Comparison of ENCODE assay signal across 8 cellular contexts in the genomic region with DNA sequence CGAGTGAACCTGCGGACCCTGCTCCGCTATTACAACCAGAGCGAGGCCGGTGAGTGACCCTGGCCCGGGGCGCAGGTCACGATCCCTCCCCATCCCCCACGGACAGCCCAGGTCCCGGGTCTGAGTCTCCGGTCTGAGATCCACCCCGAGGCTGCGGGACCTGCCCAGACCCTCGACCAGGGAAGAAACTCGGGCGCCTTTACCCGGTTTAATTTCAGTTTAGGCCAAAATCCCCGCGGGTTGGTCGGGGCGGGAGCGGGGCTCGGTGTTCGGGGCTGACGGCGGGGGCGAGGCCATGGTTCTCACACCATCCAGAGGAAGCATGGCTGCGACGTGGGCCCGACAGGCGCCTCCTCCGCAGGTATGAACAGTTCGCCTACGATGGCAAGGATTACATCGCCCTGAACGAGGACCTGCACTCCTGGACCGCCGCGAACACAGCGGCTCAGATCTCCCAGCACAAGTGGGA. TPM values are rescaled to one million over a fixed set of nuclear protein-coding genes. Genes with fewer than 3 reads are reported as not detected.
DNase-seq lines count a peak whose midpoint lies in the region; ATAC-seq and TF ChIP-seq lines count a peak whose summit lies in the region.

No MANE protein-coding gene starts in this region.

- H3K27me3 Mint-ChIP-seq in CD4-positive, alpha-beta memory T cell, result peaks cover 0 to 3% of the 10 kb centered on the region in 2 donors
- peaks cover 13% of the 10 kb centered on the region for H3K27me3 Mint-ChIP-seq in activated CD8-positive, alpha-beta T cell treated with anti-CD3 and anti-CD28 coated beads, Interleukin-2, amount 10 ng/mL, durations not matched to agents 7 days and 5 days (ENCODE audit: low read depth)

- CTCF ChIA-PET in CD4-positive, alpha-beta memory T cell (lab: Charles Lee; ENCODE audit: partially characterized antibody), result no interaction called here
- CTCF ChIA-PET in activated CD8-positive, alpha-beta T cell treated with anti-CD3 and anti-CD28 coated beads, Interleukin-2, amount 10 ng/mL, durations not matched to agents 7 days and 5 days (lab: Charles Lee), result interaction anchor here (1.0 to 1.4 kb wide), 5 partner anchors 22 to 607 kb away, joined by 3 to 9 read pairs (median 3); no protein-coding TSS in a partner anchor

- ATAC-seq in HG03039 (IDR thresholded peaks at IDR 0.05; ENCODE audit: unreplicated experiment), result peak; percentile 8
- peak; percentile 32 for ATAC-seq in activated CD8-positive, alpha-beta T cell treated with anti-CD3 and anti-CD28 coated beads, Interleukin-2, amount 10 ng/mL, durations not matched to agents 7 days and 5 days

- peak overlapping the region; percentile 92 for H3K4me2 ChIP-seq in osteoblast (ENCODE audit: insufficient read depth, low read length)

- no peak for TF ChIP-seq CTCF in fibroblast of pulmonary artery (IDR thresholded peaks at IDR 0.05; ENCODE audit: low read length, missing control alignments)
- TF ChIP-seq CTCF in osteoblast (IDR thresholded peaks at IDR 0.05; ENCODE audit: extremely low read depth, low read depth, low read length), result no peak

- DNase-seq in CD4-positive, alpha-beta memory T cell, result peak in 4 of 5 donors; percentile 4 to 18 (median 17)
- peak; percentile 47 for DNase-seq in activated CD8-positive, alpha-beta T cell treated with anti-CD3 and anti-CD28 coated beads, Interleukin-2, amount 10 ng/mL, durations not matched to agents 7 days and 5 days
- DNase-seq in fibroblast of pulmonary artery (ENCODE audit: low read depth), result no peak
- DNase-seq in osteoblast (ENCODE audit: insufficient read length, low spot score, missing footprints), result peak; percentile 18
- DNase-seq in NCI-H1048 (lab: John Stamatoyannopoulos, UW), result no peak
- DNase-seq in NAMALWA (ENCODE audit: low spot score), result no peak
- no peak for DNase-seq in cerebellum (ENCODE audit: low spot score)

- POLR2A ChIA-PET in CD4-positive, alpha-beta memory T cell (lab: Charles Lee; ENCODE audit: partially characterized antibody), result interaction anchor here (1.4 kb wide), 1 partner anchor 46 kb away, joined by 6 read pairs; no protein-coding TSS in a partner anchor
- POLR2A ChIA-PET in activated CD8-positive, alpha-beta T cell treated with anti-CD3 and anti-CD28 coated beads, Interleukin-2, amount 10 ng/mL, durations not matched to agents 7 days and 5 days (lab: Charles Lee), result interaction anchor here (1.0 kb wide), 1 partner anchor 66 kb away, joined by 5 read pairs; the partner anchor contains the start of gene TRIM39

- peaks cover 5 to 8% of the 10 kb centered on the region in 2 donors for H3K36me3 Mint-ChIP-seq in CD4-positive, alpha-beta memory T cell
- H3K36me3 Mint-ChIP-seq in activated CD8-positive, alpha-beta T cell treated with anti-CD3 and anti-CD28 coated beads, Interleukin-2, amount 10 ng/mL, durations not matched to agents 7 days and 5 days (ENCODE audit: low read depth), result peaks cover 3% of the 10 kb centered on the region

- peak overlapping the region; percentile 94 for H2AFZ ChIP-seq in osteoblast (ENCODE audit: low read length)

- H3K27me3 ChIP-seq in CD4-positive, alpha-beta memory T cell (ENCODE audit: insufficient read depth, low read length), result no peaks in the 10 kb centered on the region
- no peaks in the 10 kb centered on the region for H3K27me3 ChIP-seq in osteoblast (ENCODE audit: insufficient read depth, low read length)

- peaks cover 0 to 4% (median 0%) of the 10 kb centered on the region in 8 donors for H3K9me3 Mint-ChIP-seq in CD4-positive, alpha-beta memory T cell
- H3K9me3 Mint-ChIP-seq in activated CD8-positive, alpha-beta T cell treated with anti-CD3 and anti-CD28 coated beads, Interleukin-2, amount 10 ng/mL, durations not matched to agents 7 days and 5 days (ENCODE audit: insufficient read depth), result no peaks in the 10 kb centered on the region

- no peaks in the 10 kb centered on the region for H3K9me3 ChIP-seq in CD4-positive, alpha-beta memory T cell (ENCODE audit: control insufficient read depth in 1 of 2, low read length in 2 of 2)
- H3K9me3 ChIP-seq in osteoblast (ENCODE audit: low read depth, low read length), result no peaks in the 10 kb centered on the region

- intact Hi-C loops in CD4-positive, alpha-beta memory T cell (cut with micrococcal nuclease), result no loop called here

- H3K4me3 Mint-ChIP-seq in CD4-positive, alpha-beta memory T cell, result peak overlapping the region; percentile 86 to 97 (median 92)
- peak overlapping the region; percentile 82 for H3K4me3 Mint-ChIP-seq in activated CD8-positive, alpha-beta T cell treated with anti-CD3 and anti-CD28 coated beads, Interleukin-2, amount 10 ng/mL, durations not matched to agents 7 days and 5 days

- peak overlapping the region; percentile 60 for H3K27ac ChIP-seq in CD4-positive, alpha-beta memory T cell (ENCODE audit: low read depth, low read length)
- peak overlapping the region; percentile 77 for H3K27ac ChIP-seq in osteoblast (ENCODE audit: low read depth, low read length)

- no peaks in the 10 kb centered on the region for H3K79me2 ChIP-seq in osteoblast (ENCODE audit: insufficient read depth, low read length)

- peaks cover 7 to 17% (median 10%) of the 10 kb centered on the region in 4 donors for H3K4me1 Mint-ChIP-seq in CD4-positive, alpha-beta memory T cell
- peaks cover 21% of the 10 kb centered on the region for H3K4me1 Mint-ChIP-seq in activated CD8-positive, alpha-beta T cell treated with anti-CD3 and anti-CD28 coated beads, Interleukin-2, amount 10 ng/mL, durations not matched to agents 7 days and 5 days (ENCODE audit: low read depth)

- peaks cover 7% of the 10 kb centered on the region for H3K4me1 ChIP-seq in CD4-positive, alpha-beta memory T cell (ENCODE audit: insufficient read depth, low read length)
- H3K4me1 ChIP-seq in osteoblast (ENCODE audit: insufficient read depth, low read length), result peaks cover 19% of the 10 kb centered on the region

- H3K27ac Mint-ChIP-seq in CD4-positive, alpha-beta memory T cell, result peak overlapping the region in 5 of 7 donors; percentile 10 to 92 (median 48)
- H3K27ac Mint-ChIP-seq in activated CD8-positive, alpha-beta T cell treated with anti-CD3 and anti-CD28 coated beads, Interleukin-2, amount 10 ng/mL, durations not matched to agents 7 days and 5 days, result no peak overlapping the region

- H3K4me3 ChIP-seq in CD4-positive, alpha-beta memory T cell (ENCODE audit: low read length in 2 of 2), result peak overlapping the region; percentile 31 to 79
- peak overlapping the region; percentile 78 for H3K4me3 ChIP-seq in fibroblast of pulmonary artery (replicated peaks; ENCODE audit: low read depth, low read length)
- peak overlapping the region; percentile 90 for H3K4me3 ChIP-seq in osteoblast (ENCODE audit: insufficient read depth, low read length)

- no peaks in the 10 kb centered on the region for H3K36me3 ChIP-seq in CD4-positive, alpha-beta memory T cell (ENCODE audit: insufficient read depth, low read length)
- peaks cover under 1% of the 10 kb centered on the region for H3K36me3 ChIP-seq in osteoblast (ENCODE audit: insufficient read depth, low read length)

- no peaks in the 10 kb centered on the region for H4K20me1 ChIP-seq in osteoblast (ENCODE audit: insufficient read depth, low read length)

RNA-seq across cellular contexts. Expression of gene TRIM26, which starts 46.9 kb away (rescaled TPM):
- total RNA-seq in CD4-positive, alpha-beta memory T cell, result 10 to 100 TPM; 60.0 to 60.7 TPM
- polyA plus RNA-seq in CD4-positive, alpha-beta memory T cell, result 10 to 100 TPM; 17.3 to 51.0 TPM
- 10 to 100 TPM; 78.0 to 86.4 TPM for total RNA-seq in activated CD8-positive, alpha-beta T cell treated with anti-CD3 and anti-CD28 coated beads, Interleukin-2, amount 10 ng/mL, durations not matched to agents 7 days and 5 days
- total RNA-seq in osteoblast, result 20.6 and 29.3 TPM in 2 replicates
- total RNA-seq in cerebellum, result 17.6 TPM

Comparison
In these comparisons a context has a peak if more than half of its experiments do, and no peak if none do; other contexts are left out.
1. DNase-seq: peak in CD4-positive, alpha-beta memory T cell (4 of 5), activated CD8-positive, alpha-beta T cell treated with anti-CD3 and anti-CD28 coated beads, Interleukin-2, amount 10 ng/mL, durations not matched to agents 7 days and 5 days (single experiment) and osteoblast (single experiment); none in fibroblast of pulmonary artery (single experiment), NCI-H1048 (single experiment), NAMALWA (single experiment) and cerebellum (single experiment).
2. Peak in every context shown above with its lines, with median percentiles within 50 percentile points of each other: H3K4me3 ChIP-seq.